ENCODE assay signal across 23 cellular contexts in the genomic region with DNA sequence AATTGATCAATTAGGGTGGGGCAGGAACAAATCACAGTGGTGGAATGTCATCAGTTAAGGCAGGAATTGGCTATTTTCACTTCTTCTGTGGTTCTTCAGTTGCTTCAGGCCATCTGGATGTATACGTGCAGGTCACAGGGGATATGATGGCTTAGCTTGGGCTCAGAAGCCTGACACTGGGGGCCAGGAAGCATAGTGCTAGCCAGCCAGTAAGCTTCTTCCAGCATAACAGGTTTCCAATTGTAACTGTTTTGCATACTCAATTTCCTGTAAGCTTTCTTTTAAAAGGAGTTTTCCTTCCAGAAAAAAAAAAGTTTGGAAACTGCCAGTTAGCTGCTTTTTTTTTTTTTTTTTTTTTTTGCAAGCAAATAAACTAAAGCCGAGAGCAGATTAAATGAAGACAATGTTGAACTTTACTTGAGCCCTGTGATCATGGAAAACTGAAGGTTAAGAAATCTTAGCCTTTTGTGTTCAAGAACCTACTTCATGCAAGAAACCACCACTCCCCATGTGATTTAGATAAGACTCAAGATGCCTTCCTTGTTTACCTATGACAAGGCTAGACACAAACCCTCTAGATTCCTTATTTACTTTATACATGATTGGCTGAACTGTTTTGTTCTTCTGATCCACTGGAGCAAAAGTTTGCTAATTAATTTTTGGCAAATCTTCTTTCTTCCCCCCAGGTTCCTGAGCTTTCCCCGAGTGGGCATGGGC.
"Had no signal": no experiment of that assay in that cellular context is flagged by ENCODE, and none has a peak within 500 bp of the region (broad histone marks: within the 10 kb centered on the region; RNA-seq: fewer than 3 reads in every experiment).

No MANE protein-coding gene starts in this region.

- H3K27me3 ChIP-seq: adrenal gland, neutrophil, tibial artery had no signal

- H3K27me3 Mint-ChIP-seq: activated CD4-positive, alpha-beta T cell treated with anti-CD3 and anti-CD28 coated beads for 36 hours; activated naive CD4-positive, alpha-beta T cell treated with anti-CD3 and anti-CD28 coated beads, Interleukin-2, amount 50 U/mL, for 24 hours; effector memory CD8-positive, alpha-beta T cell; T-helper 17 cell had no signal

- H3K36me3 ChIP-seq: adrenal gland, neutrophil, tibial artery, WERI-Rb-1 had no signal

- DNase-seq: activated CD4-positive, alpha-beta T cell treated with anti-CD3 and anti-CD28 coated beads for 36 hours; activated CD4-positive, alpha-beta T cell treated with anti-CD3 and anti-CD28 coated beads, Interleukin-2, amount 50 U/mL, for 48 hours; activated gamma-delta T cell; adrenal gland; effector memory CD8-positive, alpha-beta T cell; foreskin fibroblast; left ventricle myocardium superior; natural killer cell; stimulated activated CD4-positive, alpha-beta T cell treated with anti-CD3 and anti-CD28 coated beads, Interleukin-12 subunit alpha, Interleukin-12 subunit beta, amount 100 ng/mL, for 4 hours; stimulated activated CD4-positive, alpha-beta T cell treated with anti-CD3 and anti-CD28 coated beads, Interleukin-1b, Interleukin-23, amount 100 ng/mL, for 48 hours; stimulated activated CD8-positive, alpha-beta memory T cell treated with anti-CD3 and anti-CD28 coated beads, Interleukin-4, amount 100 ng/mL, for 48 hours; stimulated activated naive CD4-positive, alpha-beta T cell; T-helper 17 cell; tibial artery; WERI-Rb-1 had no signal

- H3K27ac Mint-ChIP-seq: activated CD4-positive, alpha-beta T cell treated with anti-CD3 and anti-CD28 coated beads for 36 hours; activated naive CD4-positive, alpha-beta T cell treated with anti-CD3 and anti-CD28 coated beads, Interleukin-2, amount 50 U/mL, for 24 hours; effector memory CD8-positive, alpha-beta T cell; natural killer cell; T-helper 17 cell had no signal

- ATAC-seq: activated CD4-positive, alpha-beta T cell treated with anti-CD3 and anti-CD28 coated beads for 36 hours; effector memory CD8-positive, alpha-beta T cell; natural killer cell; T-helper 17 cell had no signal

- H3K4me1 ChIP-seq: adrenal gland, parathyroid adenoma, tibial artery had no signal

- H3K27ac ChIP-seq: adrenal gland, epithelial cell of prostate, neutrophil, parathyroid adenoma, tibial artery, WERI-Rb-1 had no signal

- H3K36me3 Mint-ChIP-seq: activated naive CD4-positive, alpha-beta T cell treated with anti-CD3 and anti-CD28 coated beads, Interleukin-2, amount 50 U/mL, for 24 hours had no signal

- H3K4me3 Mint-ChIP-seq: activated CD4-positive, alpha-beta T cell treated with anti-CD3 and anti-CD28 coated beads for 36 hours; activated naive CD4-positive, alpha-beta T cell treated with anti-CD3 and anti-CD28 coated beads, Interleukin-2, amount 50 U/mL, for 24 hours; effector memory CD8-positive, alpha-beta T cell; natural killer cell; T-helper 17 cell had no signal

- FAIRE-seq: astrocyte, bronchial epithelial cell, keratinocyte, urothelium cell line had no signal

- H3K9me3 ChIP-seq: adrenal gland, neutrophil, tibial artery had no signal

- H3K4me1 Mint-ChIP-seq: activated CD4-positive, alpha-beta T cell treated with anti-CD3 and anti-CD28 coated beads for 36 hours; activated naive CD4-positive, alpha-beta T cell treated with anti-CD3 and anti-CD28 coated beads, Interleukin-2, amount 50 U/mL, for 24 hours; natural killer cell; T-helper 17 cell had no signal

- H3K9ac ChIP-seq: parathyroid adenoma had no signal

- H3K4me3 ChIP-seq: adrenal gland, tibial artery had no signal
